In the genomic region with DNA sequence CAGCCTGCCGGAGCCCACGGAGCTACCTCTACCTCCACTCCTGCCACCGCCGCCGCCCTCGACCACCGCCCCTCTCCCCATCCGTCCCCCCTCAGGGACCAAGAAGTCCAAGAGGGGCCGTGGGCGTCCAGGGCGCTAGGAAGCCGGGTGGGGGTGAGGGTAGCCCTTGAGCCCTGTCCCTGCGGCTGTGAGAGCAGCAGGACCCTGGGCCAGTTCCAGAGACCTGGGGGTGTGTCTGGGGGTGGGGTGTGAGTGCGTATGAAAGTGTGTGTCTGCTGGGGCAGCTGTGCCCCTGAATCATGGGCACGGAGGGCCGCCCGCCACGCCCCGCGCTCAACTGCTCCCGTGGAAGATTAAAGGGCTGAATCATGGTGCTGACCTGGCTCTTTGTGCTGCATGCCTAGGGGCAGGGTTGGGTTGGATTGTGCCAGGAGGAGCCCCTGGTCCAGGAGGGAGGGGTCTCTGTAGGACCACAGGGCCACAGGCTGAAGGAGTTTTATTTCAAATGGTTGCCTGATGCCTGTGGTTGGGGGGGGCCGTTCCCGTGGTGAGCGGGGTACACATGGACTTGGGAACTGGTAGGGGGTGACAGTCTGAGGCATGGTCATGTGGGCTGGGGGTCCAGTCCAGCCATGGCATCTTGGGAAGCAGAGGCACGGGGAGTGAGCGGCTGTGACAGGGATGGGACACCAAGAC, we compare ENCODE assay signal across 10 cellular contexts.
DNase-seq lines count a peak whose midpoint lies in the region; ATAC-seq and TF ChIP-seq lines count a peak whose summit lies in the region.
"Had no signal": no experiment of that assay in that cellular context is flagged by ENCODE, and none has a peak within 500 bp of the region (broad histone marks: within the 10 kb centered on the region; RNA-seq: fewer than 3 reads in every experiment).

No MANE protein-coding gene starts in this region.

- H3K27me3 Mint-ChIP-seq in activated naive CD8-positive, alpha-beta T cell treated with anti-CD3 and anti-CD28 coated beads, Interleukin-2, amount 50 U/mL, for 24 hours = no peaks in the 10 kb centered on the region

- TF ChIP-seq CTCF in NB4 (IDR thresholded peaks at IDR 0.05; ENCODE audit: low read depth, low read length) = no peak

- no peak for TF ChIP-seq POLR2A in NB4 (IDR thresholded peaks at IDR 0.05; ENCODE audit: extremely low read depth, insufficient read length)

- peaks cover 63% of the 10 kb centered on the region for H3K4me1 Mint-ChIP-seq in activated naive CD8-positive, alpha-beta T cell treated with anti-CD3 and anti-CD28 coated beads, Interleukin-2, amount 50 U/mL, for 24 hours

- peak; percentile 2 for ATAC-seq in activated naive CD8-positive, alpha-beta T cell treated with anti-CD3 and anti-CD28 coated beads, Interleukin-2, amount 50 U/mL, for 24 hours

- peaks cover 35% of the 10 kb centered on the region for H3K36me3 Mint-ChIP-seq in activated naive CD8-positive, alpha-beta T cell treated with anti-CD3 and anti-CD28 coated beads, Interleukin-2, amount 50 U/mL, for 24 hours (ENCODE audit: low read depth)

- peak overlapping the region; percentile 94 for H3K4me3 Mint-ChIP-seq in activated naive CD8-positive, alpha-beta T cell treated with anti-CD3 and anti-CD28 coated beads, Interleukin-2, amount 50 U/mL, for 24 hours

- peak overlapping the region; percentile 91 for H3K27ac Mint-ChIP-seq in activated naive CD8-positive, alpha-beta T cell treated with anti-CD3 and anti-CD28 coated beads, Interleukin-2, amount 50 U/mL, for 24 hours

- DNase-seq in activated CD8-positive, alpha-beta memory T cell treated with anti-CD3 and anti-CD28 coated beads for 24 hours = peak; percentile 81
- no peak for DNase-seq in activated CD8-positive, alpha-beta memory T cell treated with anti-CD3 and anti-CD28 coated beads, Interleukin-2, amount 50 U/mL, for 4 hours
- peak; percentile 51 for DNase-seq in NB4 (ENCODE audit: low read depth)
- peak; percentile 69 for DNase-seq in activated naive CD8-positive, alpha-beta T cell treated with anti-CD3 and anti-CD28 coated beads, Interleukin-2, amount 50 U/mL, for 24 hours
- peak; percentile 68 for DNase-seq in stimulated activated CD8-positive, alpha-beta memory T cell treated with anti-CD3 and anti-CD28 coated beads, Interleukin-4, amount 100 ng/mL, for 48 hours
- no peak for DNase-seq in HuH-7.5 (ENCODE audit: low spot score)
- DNase-seq in NCI-H748 (lab: John Stamatoyannopoulos, UW; ENCODE audit: unreplicated experiment) = no peak
- no peak for DNase-seq in NCI-H524 (lab: John Stamatoyannopoulos, UW)
- DNase-seq: NCI-H2081 had no signal

- no peaks in the 10 kb centered on the region for H3K9me3 Mint-ChIP-seq in activated naive CD8-positive, alpha-beta T cell treated with anti-CD3 and anti-CD28 coated beads, Interleukin-2, amount 50 U/mL, for 24 hours

- peak overlapping the region; percentile 94 for H3K4me3 ChIP-seq in NB4 (ENCODE audit: low read depth, low read length)
- H3K4me3 ChIP-seq: prostate gland had no signal

Comparison
In these comparisons a context has a peak if more than half of its experiments do, and no peak if none do; other contexts are left out.
1. DNase-seq: peak in activated CD8-positive, alpha-beta memory T cell treated with anti-CD3 and anti-CD28 coated beads for 24 hours (single experiment), NB4 (single experiment), activated naive CD8-positive, alpha-beta T cell treated with anti-CD3 and anti-CD28 coated beads, Interleukin-2, amount 50 U/mL, for 24 hours (single experiment) and stimulated activated CD8-positive, alpha-beta memory T cell treated with anti-CD3 and anti-CD28 coated beads, Interleukin-4, amount 100 ng/mL, for 48 hours (single experiment); none in activated CD8-positive, alpha-beta memory T cell treated with anti-CD3 and anti-CD28 coated beads, Interleukin-2, amount 50 U/mL, for 4 hours (single experiment), HuH-7.5 (single experiment), NCI-H748 (single experiment) and NCI-H524 (0 of 2).